10 cellular contexts compared by ENCODE assay signal in the genomic region with DNA sequence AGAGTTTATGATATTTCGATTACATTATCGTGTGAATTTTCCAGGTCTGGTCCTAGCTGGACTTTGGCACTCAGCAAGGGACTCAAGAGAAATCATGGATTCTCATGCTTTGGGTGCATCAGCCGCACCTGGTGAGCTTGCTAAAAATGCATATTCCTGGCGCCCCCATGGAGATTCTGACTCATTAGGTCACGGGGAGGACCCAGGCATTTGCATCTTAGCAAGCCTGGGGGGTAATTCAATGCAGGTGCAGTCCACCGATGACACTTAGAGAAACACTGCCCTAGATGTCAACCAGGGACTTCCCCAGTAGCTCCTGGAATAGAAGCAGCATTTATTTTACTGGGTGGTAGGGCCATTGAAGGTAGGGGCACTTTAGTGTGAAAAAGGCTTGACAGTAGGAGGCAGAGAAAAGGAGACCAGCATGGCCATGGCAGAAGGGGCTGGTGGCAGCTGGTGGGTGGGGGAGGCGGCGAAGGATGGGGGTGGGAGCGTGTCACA. TPM values are rescaled to one million over a fixed set of nuclear protein-coding genes. Genes with fewer than 3 reads are reported as not detected.
DNase-seq lines count a peak whose midpoint lies in the region; ATAC-seq, FAIRE-seq and TF ChIP-seq lines count a peak whose summit lies in the region.
"Had no signal": no experiment of that assay in that cellular context is flagged by ENCODE, and none has a peak within 500 bp of the region (broad histone marks: within the 10 kb centered on the region; RNA-seq: fewer than 3 reads in every experiment).

No MANE protein-coding gene starts in this region.

- no peak overlapping the region for H3K4me3 ChIP-seq in esophagus muscularis mucosa

- no peaks in the 10 kb centered on the region for H3K27me3 Mint-ChIP-seq in activated naive CD8-positive, alpha-beta T cell treated with anti-CD3 and anti-CD28 coated beads, Interleukin-2, amount 50 U/mL, for 24 hours
- H3K27me3 Mint-ChIP-seq in osteocyte (ENCODE audit: unreplicated experiment): no peaks in the 10 kb centered on the region

- H3K36me3 ChIP-seq in esophagus muscularis mucosa: no peaks in the 10 kb centered on the region

- H3K9me3 ChIP-seq in esophagus muscularis mucosa: no peaks in the 10 kb centered on the region

- no peak overlapping the region for H3K27ac ChIP-seq in esophagus muscularis mucosa (replicated peaks in 1 of 4)

- no peak for TF ChIP-seq EP300 in esophagus muscularis mucosa (IDR thresholded peaks at IDR 0.05)

- H3K27ac Mint-ChIP-seq in activated naive CD8-positive, alpha-beta T cell treated with anti-CD3 and anti-CD28 coated beads, Interleukin-2, amount 50 U/mL, for 24 hours: peak overlapping the region; percentile 85
- no peak overlapping the region for H3K27ac Mint-ChIP-seq in osteocyte (ENCODE audit: unreplicated experiment)

- WGBS in esophagus muscularis mucosa: 91% methylated on average over 9 of the region's 9 CpGs

- peak; percentile 75 for TF ChIP-seq POLR2A in GM12891 (IDR thresholded peaks at IDR 0.05; ENCODE audit: low read depth, low read length)
- TF ChIP-seq POLR2A in esophagus muscularis mucosa (IDR thresholded peaks at IDR 0.05; ENCODE audit: low read depth): no peak

- peaks cover 52% of the 10 kb centered on the region for H3K4me1 Mint-ChIP-seq in activated naive CD8-positive, alpha-beta T cell treated with anti-CD3 and anti-CD28 coated beads, Interleukin-2, amount 50 U/mL, for 24 hours
- H3K4me1 Mint-ChIP-seq in osteocyte (ENCODE audit: unreplicated experiment): peaks cover 66% of the 10 kb centered on the region

- DNase-seq in GM12891 (ENCODE audit: insufficient read length, low spot score): peak; percentile 59
- peak; percentile 62 for DNase-seq in activated naive CD8-positive, alpha-beta T cell treated with anti-CD3 and anti-CD28 coated beads, Interleukin-2, amount 50 U/mL, for 24 hours
- no peak for DNase-seq in osteocyte (ENCODE audit: extremely low spot score, unreplicated experiment)
- DNase-seq in NCI-H2171 (lab: John Stamatoyannopoulos, UW): no peak
- no peak for DNase-seq in CD1c-positive myeloid dendritic cell (ENCODE audit: extremely low spot score)
- no peak for DNase-seq in esophagus muscularis mucosa (ENCODE audit: extremely low spot score)
- DNase-seq: activated T-cell treated with anti-CD3 and anti-CD28 coated beads, Interleukin-2, amount 50 U/mL, for 4 hours; NCI-H446 had no signal

- no peaks in the 10 kb centered on the region for H3K9me3 Mint-ChIP-seq in activated naive CD8-positive, alpha-beta T cell treated with anti-CD3 and anti-CD28 coated beads, Interleukin-2, amount 50 U/mL, for 24 hours
- H3K9me3 Mint-ChIP-seq in osteocyte (ENCODE audit: unreplicated experiment): no peaks in the 10 kb centered on the region
- H3K9me3 Mint-ChIP-seq: activated T-cell treated with anti-CD3 and anti-CD28 coated beads, Interleukin-2, amount 50 U/mL, for 4 hours had no signal

- peak; percentile 94 for FAIRE-seq in GM12891 (lab: Jason Lieb, UNC)

- peaks cover 15 to 18% (median 17%) of the 10 kb centered on the region in 4 donors for H3K4me1 ChIP-seq in esophagus muscularis mucosa

- H3K27me3 ChIP-seq in esophagus muscularis mucosa: no peaks in the 10 kb centered on the region

- ATAC-seq in GM19328 (IDR thresholded peaks at IDR 0.05; ENCODE audit: unreplicated experiment) (peak; percentile 64), HG03045 (IDR thresholded peaks at IDR 0.05; ENCODE audit: unreplicated experiment) (peak; percentile 76)
- peak; percentile 76 for ATAC-seq in activated naive CD8-positive, alpha-beta T cell treated with anti-CD3 and anti-CD28 coated beads, Interleukin-2, amount 50 U/mL, for 24 hours

- peak overlapping the region; percentile 50 for H3K4me3 Mint-ChIP-seq in activated naive CD8-positive, alpha-beta T cell treated with anti-CD3 and anti-CD28 coated beads, Interleukin-2, amount 50 U/mL, for 24 hours
- H3K4me3 Mint-ChIP-seq in osteocyte (ENCODE audit: unreplicated experiment): no peak overlapping the region
- H3K4me3 Mint-ChIP-seq: activated T-cell treated with anti-CD3 and anti-CD28 coated beads, Interleukin-2, amount 50 U/mL, for 4 hours had no signal

- H3K36me3 Mint-ChIP-seq in activated naive CD8-positive, alpha-beta T cell treated with anti-CD3 and anti-CD28 coated beads, Interleukin-2, amount 50 U/mL, for 24 hours (ENCODE audit: low read depth): no peaks in the 10 kb centered on the region
- H3K36me3 Mint-ChIP-seq in osteocyte (ENCODE audit: unreplicated experiment): no peaks in the 10 kb centered on the region

- no peak for TF ChIP-seq CTCF in osteocyte (IDR thresholded peaks at IDR 0.05)
- no peak for TF ChIP-seq CTCF in esophagus muscularis mucosa (IDR thresholded peaks at IDR 0.05)

- intact Hi-C loops in esophagus muscularis mucosa (cut with DNase I): no loop called here

TF ChIP-seq in GM12891, 5 proteins besides CTCF, POLR2A, EP300 and RAD21:
- TF ChIP-seq PAX5 (IDR thresholded peaks at IDR 0.05; ENCODE audit: insufficient read depth, low read length, severe bottlenecking) (peak; percentile 27), POU2F2 (IDR thresholded peaks at IDR 0.05; ENCODE audit: low read depth, low read length) (peak; percentile 100), POLR2AphosphoS5 (IDR thresholded peaks at IDR 0.05; ENCODE audit: low read depth, low read length) (no peak), TAF1 (IDR thresholded peaks at IDR 0.05; ENCODE audit: low read depth, low read length) (peak; percentile 46; the same call in 1 of the 2 replicates), SPI1 (IDR thresholded peaks at IDR 0.05; ENCODE audit: low read depth, low read length) (peak; percentile 46; the same call in 1 of the 2 replicates)

RNA-seq across cellular contexts. Expression of a gene that starts 29.9 kb away (rescaled TPM):
- 287 TPM for polyA plus RNA-seq in GM12891 (2012; ENCODE audit: low read depth, missing spikeins)
- total RNA-seq in osteocyte (106 TPM in 2 replicates), esophagus muscularis mucosa (10 to 100 TPM; 65.6 to 97.7 (median 78.3) TPM)

Comparison
In these comparisons a context has a peak if more than half of its experiments do, and no peak if none do; other contexts are left out.
1. DNase-seq: peak in GM12891 (single experiment) and activated naive CD8-positive, alpha-beta T cell treated with anti-CD3 and anti-CD28 coated beads, Interleukin-2, amount 50 U/mL, for 24 hours (single experiment); none in osteocyte (single experiment), NCI-H2171 (single experiment), CD1c-positive myeloid dendritic cell (single experiment) and esophagus muscularis mucosa (single experiment).
2. Peak in every context shown above with its lines, with median percentiles within 50 percentile points of each other: ATAC-seq.